Comparison of ENCODE assay signal across 1 cellular context in genomic region chr10:100286051-100287033, GRCh38.
TF ChIP-seq lines count a peak whose summit lies in the region.

Gene BLOC1S2, minus strand, starts transcription at chr10:100286680. Its CDS starts 21 bp downstream, at chr10:100286659.

TF ChIP-seq in HepG2, 621 proteins besides CTCF, POLR2A, EP300 and RAD21 (continued from another document):
- TF ChIP-seq TSC22D2 (CRISPR knock-in tag; IDR thresholded peaks at IDR 0.05; ENCODE audit: borderline replicate concordance): no peak
- no peak for TF ChIP-seq ZSCAN25 (CRISPR knock-in tag; IDR thresholded peaks at IDR 0.05)
- no peak for TF ChIP-seq POLR2AphosphoS2 (IDR thresholded peaks at IDR 0.05; ENCODE audit: low read depth, low read length)
- TF ChIP-seq HNRNPLL (IDR thresholded peaks at IDR 0.05; ENCODE audit: low read depth, low read length, poor library complexity, severe bottlenecking): peak; percentile 99
- no peak for TF ChIP-seq HMGA1 (CRISPR knock-in tag; conservative IDR thresholded peaks at IDR 0.05)
- TF ChIP-seq NR2F1 (CRISPR knock-in tag; IDR thresholded peaks at IDR 0.05): no peak; a peak in 1 of 4 replicates
- no peak for TF ChIP-seq ZNF280D (CRISPR knock-in tag; IDR thresholded peaks at IDR 0.05)
- no peak for TF ChIP-seq MBD4 (IDR thresholded peaks at IDR 0.05; ENCODE audit: borderline replicate concordance, low read length)
- TF ChIP-seq, protein P1, sequence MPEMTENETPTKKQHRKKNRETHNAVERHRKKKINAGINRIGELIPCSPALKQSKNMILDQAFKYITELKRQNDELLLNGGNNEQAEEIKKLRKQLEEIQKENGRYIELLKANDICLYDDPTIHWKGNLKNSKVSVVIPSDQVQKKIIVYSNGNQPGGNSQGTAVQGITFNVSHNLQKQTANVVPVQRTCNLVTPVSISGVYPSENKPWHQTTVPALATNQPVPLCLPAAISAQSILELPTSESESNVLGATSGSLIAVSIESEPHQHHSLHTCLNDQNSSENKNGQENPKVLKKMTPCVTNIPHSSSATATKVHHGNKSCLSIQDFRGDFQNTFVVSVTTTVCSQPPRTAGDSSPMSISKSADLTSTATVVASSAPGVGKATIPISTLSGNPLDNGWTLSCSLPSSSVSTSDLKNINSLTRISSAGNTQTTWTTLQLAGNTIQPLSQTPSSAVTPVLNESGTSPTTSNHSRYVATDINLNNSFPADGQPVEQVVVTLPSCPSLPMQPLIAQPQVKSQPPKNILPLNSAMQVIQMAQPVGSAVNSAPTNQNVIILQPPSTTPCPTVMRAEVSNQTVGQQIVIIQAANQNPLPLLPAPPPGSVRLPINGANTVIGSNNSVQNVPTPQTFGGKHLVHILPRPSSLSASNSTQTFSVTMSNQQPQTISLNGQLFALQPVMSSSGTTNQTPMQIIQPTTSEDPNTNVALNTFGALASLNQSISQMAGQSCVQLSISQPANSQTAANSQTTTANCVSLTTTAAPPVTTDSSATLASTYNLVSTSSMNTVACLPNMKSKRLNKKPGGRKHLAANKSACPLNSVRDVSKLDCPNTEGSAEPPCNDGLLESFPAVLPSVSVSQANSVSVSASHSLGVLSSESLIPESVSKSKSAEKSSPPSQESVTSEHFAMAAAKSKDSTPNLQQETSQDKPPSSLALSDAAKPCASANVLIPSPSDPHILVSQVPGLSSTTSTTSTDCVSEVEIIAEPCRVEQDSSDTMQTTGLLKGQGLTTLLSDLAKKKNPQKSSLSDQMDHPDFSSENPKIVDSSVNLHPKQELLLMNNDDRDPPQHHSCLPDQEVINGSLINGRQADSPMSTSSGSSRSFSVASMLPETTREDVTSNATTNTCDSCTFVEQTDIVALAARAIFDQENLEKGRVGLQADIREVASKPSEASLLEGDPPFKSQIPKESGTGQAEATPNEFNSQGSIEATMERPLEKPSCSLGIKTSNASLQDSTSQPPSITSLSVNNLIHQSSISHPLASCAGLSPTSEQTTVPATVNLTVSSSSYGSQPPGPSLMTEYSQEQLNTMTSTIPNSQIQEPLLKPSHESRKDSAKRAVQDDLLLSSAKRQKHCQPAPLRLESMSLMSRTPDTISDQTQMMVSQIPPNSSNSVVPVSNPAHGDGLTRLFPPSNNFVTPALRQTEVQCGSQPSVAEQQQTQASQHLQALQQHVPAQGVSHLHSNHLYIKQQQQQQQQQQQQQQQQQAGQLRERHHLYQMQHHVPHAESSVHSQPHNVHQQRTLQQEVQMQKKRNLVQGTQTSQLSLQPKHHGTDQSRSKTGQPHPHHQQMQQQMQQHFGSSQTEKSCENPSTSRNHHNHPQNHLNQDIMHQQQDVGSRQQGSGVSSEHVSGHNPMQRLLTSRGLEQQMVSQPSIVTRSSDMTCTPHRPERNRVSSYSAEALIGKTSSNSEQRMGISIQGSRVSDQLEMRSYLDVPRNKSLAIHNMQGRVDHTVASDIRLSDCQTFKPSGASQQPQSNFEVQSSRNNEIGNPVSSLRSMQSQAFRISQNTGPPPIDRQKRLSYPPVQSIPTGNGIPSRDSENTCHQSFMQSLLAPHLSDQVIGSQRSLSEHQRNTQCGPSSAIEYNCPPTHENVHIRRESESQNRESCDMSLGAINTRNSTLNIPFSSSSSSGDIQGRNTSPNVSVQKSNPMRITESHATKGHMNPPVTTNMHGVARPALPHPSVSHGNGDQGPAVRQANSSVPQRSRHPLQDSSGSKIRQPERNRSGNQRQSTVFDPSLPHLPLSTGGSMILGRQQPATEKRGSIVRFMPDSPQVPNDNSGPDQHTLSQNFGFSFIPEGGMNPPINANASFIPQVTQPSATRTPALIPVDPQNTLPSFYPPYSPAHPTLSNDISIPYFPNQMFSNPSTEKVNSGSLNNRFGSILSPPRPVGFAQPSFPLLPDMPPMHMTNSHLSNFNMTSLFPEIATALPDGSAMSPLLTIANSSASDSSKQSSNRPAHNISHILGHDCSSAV (CRISPR knock-in tag; IDR thresholded peaks at IDR 0.05; ENCODE audit: borderline replicate concordance): no peak
- 0 out of 2 replicates have a peak, but pooled peaks have one; percentile 30 for TF ChIP-seq ZNF143 (CRISPR knock-in tag; IDR thresholded peaks at IDR 0.05)
- TF ChIP-seq SIX1 (CRISPR knock-in tag; IDR thresholded peaks at IDR 0.05; ENCODE audit: borderline replicate concordance): no peak
- peak; percentile 91 for TF ChIP-seq ZNF350 (CRISPR knock-in tag; IDR thresholded peaks at IDR 0.05; ENCODE audit: borderline replicate concordance, low read depth)
- TF ChIP-seq, protein P2, sequence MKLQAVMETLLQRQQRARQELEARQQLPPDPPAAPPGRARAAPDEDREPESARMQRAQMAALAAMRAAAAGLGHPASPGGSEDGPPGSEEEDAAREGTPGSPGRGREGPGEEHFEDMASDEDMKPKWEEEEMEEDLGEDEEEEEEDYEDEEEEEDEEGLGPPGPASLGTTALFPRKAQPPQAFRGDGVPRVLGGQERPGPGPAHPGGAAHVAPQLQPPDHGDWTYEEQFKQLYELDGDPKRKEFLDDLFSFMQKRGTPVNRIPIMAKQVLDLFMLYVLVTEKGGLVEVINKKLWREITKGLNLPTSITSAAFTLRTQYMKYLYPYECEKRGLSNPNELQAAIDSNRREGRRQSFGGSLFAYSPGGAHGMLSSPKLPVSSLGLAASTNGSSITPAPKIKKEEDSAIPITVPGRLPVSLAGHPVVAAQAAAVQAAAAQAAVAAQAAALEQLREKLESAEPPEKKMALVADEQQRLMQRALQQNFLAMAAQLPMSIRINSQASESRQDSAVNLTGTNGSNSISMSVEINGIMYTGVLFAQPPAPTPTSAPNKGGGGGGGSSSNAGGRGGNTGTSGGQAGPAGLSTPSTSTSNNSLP (IDR thresholded peaks at IDR 0.05; ENCODE audit: low read depth, low read length): no peak
- no peak for TF ChIP-seq ZNF282 (IDR thresholded peaks at IDR 0.05; ENCODE audit: partially characterized antibody)
- no peak for TF ChIP-seq NFIB (CRISPR knock-in tag; IDR thresholded peaks at IDR 0.05; ENCODE audit: borderline replicate concordance)
- TF ChIP-seq ZNF589 (CRISPR knock-in tag; conservative IDR thresholded peaks at IDR 0.05): no peak
- no peak for TF ChIP-seq PBX2 (CRISPR knock-in tag; IDR thresholded peaks at IDR 0.05)
- TF ChIP-seq LCORL (IDR thresholded peaks at IDR 0.05): no peak
- TF ChIP-seq LCORL (CRISPR knock-in tag; IDR thresholded peaks at IDR 0.05): peak; percentile 82
- no peak for TF ChIP-seq PCBP2 (optimal IDR thresholded peaks at IDR 0.05; ENCODE audit: low read depth, low read length, poor library complexity, severe bottlenecking)
- TF ChIP-seq ZBTB10 (CRISPR knock-in tag; IDR thresholded peaks at IDR 0.05; ENCODE audit: borderline replicate concordance): no peak
- TF ChIP-seq, protein P3, sequence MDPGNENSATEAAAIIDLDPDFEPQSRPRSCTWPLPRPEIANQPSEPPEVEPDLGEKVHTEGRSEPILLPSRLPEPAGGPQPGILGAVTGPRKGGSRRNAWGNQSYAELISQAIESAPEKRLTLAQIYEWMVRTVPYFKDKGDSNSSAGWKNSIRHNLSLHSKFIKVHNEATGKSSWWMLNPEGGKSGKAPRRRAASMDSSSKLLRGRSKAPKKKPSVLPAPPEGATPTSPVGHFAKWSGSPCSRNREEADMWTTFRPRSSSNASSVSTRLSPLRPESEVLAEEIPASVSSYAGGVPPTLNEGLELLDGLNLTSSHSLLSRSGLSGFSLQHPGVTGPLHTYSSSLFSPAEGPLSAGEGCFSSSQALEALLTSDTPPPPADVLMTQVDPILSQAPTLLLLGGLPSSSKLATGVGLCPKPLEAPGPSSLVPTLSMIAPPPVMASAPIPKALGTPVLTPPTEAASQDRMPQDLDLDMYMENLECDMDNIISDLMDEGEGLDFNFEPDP (CRISPR knock-in tag; conservative IDR thresholded peaks at IDR 0.05): no peak
- no peak for TF ChIP-seq PPARG (CRISPR knock-in tag; conservative IDR thresholded peaks at IDR 0.05)
- no peak for TF ChIP-seq ZNF274 (CRISPR knock-in tag; IDR thresholded peaks at IDR 0.05)
